In the genomic region with DNA sequence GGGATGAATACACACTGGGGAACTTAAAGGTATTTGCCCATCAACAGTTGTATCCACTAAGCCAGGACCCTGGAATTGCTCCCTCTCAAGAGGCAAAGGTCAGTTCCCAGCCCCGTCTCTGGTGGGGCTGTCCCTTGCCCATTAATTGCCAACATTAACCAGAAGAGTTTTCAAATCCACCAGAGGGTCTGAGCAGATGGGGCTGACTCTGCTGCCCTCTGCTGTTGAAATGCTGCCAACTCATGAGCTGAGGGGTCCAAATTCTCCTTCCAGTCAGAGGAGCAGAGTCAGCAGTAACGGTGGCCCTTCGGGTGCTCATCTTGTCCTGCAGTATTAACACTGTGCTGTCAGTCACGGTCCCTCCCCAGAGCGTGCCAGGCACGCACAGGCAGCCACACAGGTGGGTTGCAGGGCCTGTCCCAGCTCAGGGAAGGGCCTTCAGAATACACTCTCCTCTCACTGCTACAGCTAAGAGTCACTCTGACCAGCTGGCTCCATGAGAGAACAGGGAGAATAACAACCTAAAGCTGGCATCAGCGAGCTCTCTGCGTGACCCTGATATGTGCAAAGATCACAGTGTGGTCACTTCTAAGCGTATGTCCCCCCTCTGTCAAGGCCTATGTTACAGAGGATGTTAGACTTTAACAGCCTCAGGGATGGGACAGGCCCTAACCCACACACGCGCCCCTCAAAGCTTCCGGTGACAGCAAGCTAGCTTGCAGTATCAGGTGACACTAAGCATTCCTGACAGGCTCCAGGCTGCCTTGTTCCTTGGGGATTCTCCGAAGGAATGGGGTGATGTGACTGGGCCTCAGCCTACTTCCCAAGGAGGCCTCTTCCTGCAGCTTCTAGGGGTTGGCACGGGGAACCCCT, we compare ENCODE assay signal across 8 cellular contexts. TPM values are rescaled to one million over a fixed set of nuclear protein-coding genes. Genes with fewer than 3 reads are reported as not detected.
DNase-seq lines count a peak whose midpoint lies in the region; ATAC-seq and TF ChIP-seq lines count a peak whose summit lies in the region.

No MANE protein-coding gene starts in this region.

- H3K4me3 Mint-ChIP-seq in activated T-helper 1 cell treated with anti-CD3 and anti-CD28 coated beads, Interleukin-12 subunit alpha, Interleukin-12 subunit beta, Interleukin-2, Interleukin-4 antibody, amounts not matched to agents 30 ng/mL and 10 ng/mL and 1 ng/mL, durations not matched to agents 14 hours and 24 hours and 36 hours: no peak overlapping the region

- H3K4me3 ChIP-seq in fibroblast of the aortic adventitia (ENCODE audit: low read depth, low read length) (no peak overlapping the region), thoracic aorta (no peak overlapping the region)

- no peak overlapping the region for H3K27ac ChIP-seq in thoracic aorta

- no peaks in the 10 kb centered on the region for H3K9me3 ChIP-seq in thoracic aorta

- H3K36me3 ChIP-seq in thoracic aorta: peaks cover 47% of the 10 kb centered on the region

- peaks cover 4% of the 10 kb centered on the region for H3K9me3 Mint-ChIP-seq in activated T-helper 1 cell treated with anti-CD3 and anti-CD28 coated beads, Interleukin-12 subunit alpha, Interleukin-12 subunit beta, Interleukin-2, Interleukin-4 antibody, amounts not matched to agents 30 ng/mL and 10 ng/mL and 1 ng/mL, durations not matched to agents 14 hours and 24 hours and 36 hours

- peaks cover 30% of the 10 kb centered on the region for H3K36me3 Mint-ChIP-seq in activated T-helper 1 cell treated with anti-CD3 and anti-CD28 coated beads, Interleukin-12 subunit alpha, Interleukin-12 subunit beta, Interleukin-2, Interleukin-4 antibody, amounts not matched to agents 30 ng/mL and 10 ng/mL and 1 ng/mL, durations not matched to agents 14 hours and 24 hours and 36 hours (ENCODE audit: low read depth)

- peaks cover 8% of the 10 kb centered on the region for H3K4me1 Mint-ChIP-seq in activated T-helper 1 cell treated with anti-CD3 and anti-CD28 coated beads, Interleukin-12 subunit alpha, Interleukin-12 subunit beta, Interleukin-2, Interleukin-4 antibody, amounts not matched to agents 30 ng/mL and 10 ng/mL and 1 ng/mL, durations not matched to agents 14 hours and 24 hours and 36 hours (ENCODE audit: low read depth)

- intact Hi-C loops in activated T-helper 1 cell treated with anti-CD3 and anti-CD28 coated beads, Interleukin-12 subunit alpha, Interleukin-12 subunit beta, Interleukin-2, Interleukin-4 antibody, amounts not matched to agents 30 ng/mL and 10 ng/mL and 1 ng/mL, durations not matched to agents 14 hours and 24 hours and 36 hours (cut with micrococcal nuclease): loop anchor here (1.0 to 10.0 kb wide), 6 partner anchors 66 to 340 kb away; a partner anchor contains a TSS

- no peaks in the 10 kb centered on the region for H3K27me3 Mint-ChIP-seq in activated T-helper 1 cell treated with anti-CD3 and anti-CD28 coated beads, Interleukin-12 subunit alpha, Interleukin-12 subunit beta, Interleukin-2, Interleukin-4 antibody, amounts not matched to agents 30 ng/mL and 10 ng/mL and 1 ng/mL, durations not matched to agents 14 hours and 24 hours and 36 hours (ENCODE audit: insufficient read depth)

- no peaks in the 10 kb centered on the region for H3K27me3 ChIP-seq in thoracic aorta (replicated peaks; ENCODE audit: insufficient read depth)

- TF ChIP-seq CTCF in fibroblast of the aortic adventitia (IDR thresholded peaks at IDR 0.05; ENCODE audit: insufficient read depth, low read length) (peak; percentile 88), thoracic aorta (IDR thresholded peaks at IDR 0.05) (peak; percentile 72)

- no peak overlapping the region for H3K27ac Mint-ChIP-seq in activated T-helper 1 cell treated with anti-CD3 and anti-CD28 coated beads, Interleukin-12 subunit alpha, Interleukin-12 subunit beta, Interleukin-2, Interleukin-4 antibody, amounts not matched to agents 30 ng/mL and 10 ng/mL and 1 ng/mL, durations not matched to agents 14 hours and 24 hours and 36 hours

- no peak for ATAC-seq in thoracic aorta (ENCODE audit: insufficient number of reproducible peaks, low FRiP score, low read depth)

- DNase-seq in G401 (ENCODE audit: low spot score) (peak; percentile 93), HUDEP-2 (lab: John Stamatoyannopoulos, UW; ENCODE audit: unreplicated experiment in 76 of 76) (peak in 56 of 76 experiments; percentile 8 to 71 (median 35)), RPMI8226 (peak; percentile 76), fibroblast of the aortic adventitia (ENCODE audit: low read depth) (peak; percentile 66), occipital lobe (lab: John Stamatoyannopoulos, UW) (peak; percentile 48), thoracic aorta (ENCODE audit: low spot score) (no peak)
- peak; percentile 50 for DNase-seq in activated T-helper 1 cell treated with anti-CD3 and anti-CD28 coated beads, Interleukin-12 subunit alpha, Interleukin-12 subunit beta, Interleukin-2, Interleukin-4 antibody, amounts not matched to agents 30 ng/mL and 10 ng/mL and 1 ng/mL, durations not matched to agents 14 hours and 24 hours and 36 hours (ENCODE audit: low spot score)
- DNase-seq in NK-92 treated with Interleukin-12 subunit alpha and Interleukin-12 subunit beta, amount 100 ng/mL, for 24 hours (lab: John Stamatoyannopoulos, UW): no peak

- in situ Hi-C loops in G401 (cut with HindIII; ENCODE audit: low sequenced_read_pairs): loop anchor here (5.0 kb wide), 1 partner anchor 102 kb away; no protein-coding TSS in a partner anchor

- H3K4me1 ChIP-seq in thoracic aorta (ENCODE audit: control insufficient read depth in 1 of 2, low read depth in 2 of 2): peaks cover 0 to 17% of the 10 kb centered on the region in 2 donors

RNA-seq across cellular contexts. Expression of a gene that starts 10.9 kb away (rescaled TPM):
- 0.37 and 3.5 TPM in 2 replicates for total RNA-seq in G401 (2014; rRNA removed; shearing (Covaris generic))
- 1.2 and 1.9 TPM in 2 replicates for total RNA-seq in activated T-helper 1 cell treated with anti-CD3 and anti-CD28 coated beads, Interleukin-12 subunit alpha, Interleukin-12 subunit beta, Interleukin-2, Interleukin-4 antibody, amounts not matched to agents 30 ng/mL and 10 ng/mL and 1 ng/mL, durations not matched to agents 14 hours and 24 hours and 36 hours
- total RNA-seq in fibroblast of the aortic adventitia (ENCODE audit: low replicate concordance) (0.18 and 0.57 TPM in 2 replicates), occipital lobe (0.16 TPM), thoracic aorta (1 to 10 TPM; 1.3 to 3.9 TPM)

Comparison
In these comparisons a context has a peak if more than half of its experiments do, and no peak if none do; other contexts are left out.
1. DNase-seq: peak in G401 (single experiment), HUDEP-2 (56 of 76), RPMI8226 (single experiment), activated T-helper 1 cell treated with anti-CD3 and anti-CD28 coated beads, Interleukin-12 subunit alpha, Interleukin-12 subunit beta, Interleukin-2, Interleukin-4 antibody, amounts not matched to agents 30 ng/mL and 10 ng/mL and 1 ng/mL, durations not matched to agents 14 hours and 24 hours and 36 hours (single experiment), fibroblast of the aortic adventitia (single experiment) and occipital lobe (single experiment); none in thoracic aorta (single experiment) and NK-92 treated with Interleukin-12 subunit alpha and Interleukin-12 subunit beta, amount 100 ng/mL, for 24 hours (single experiment).